11 cellular contexts compared by ENCODE assay signal in genomic region chr1:2553076-2553475, GRCh38. TPM values are rescaled to one million over a fixed set of nuclear protein-coding genes. Genes with fewer than 3 reads are reported as not detected.
"Had no signal": no experiment of that assay in that cellular context is flagged by ENCODE, and none has a peak within 500 bp of the region (broad histone marks: within the 10 kb centered on the region; RNA-seq: fewer than 3 reads in every experiment).

No MANE protein-coding gene starts in this region.

RNA-seq across cellular contexts. Expression of gene HES5, which starts 23.0 kb away (rescaled TPM):
- total RNA-seq: activated B cell treated with CpG ODN at 0.5 μM for 24 hours; activated CD4-positive, alpha-beta memory T cell treated with anti-CD3 and anti-CD28 coated beads, Interleukin-2, amount 10 ng/mL, durations not matched to agents 7 days and 5 days; activated CD4-positive, alpha-beta T cell treated with anti-CD3 and anti-CD28 coated beads, Interleukin-2, amount 10 ng/mL, durations not matched to agents 24 days and 14 days; activated CD4-positive, alpha-beta T cell treated with anti-CD3 and anti-CD28 coated beads, Interleukin-2, amount 10 ng/mL, durations not matched to agents 7 days and 5 days; activated CD8-positive, alpha-beta memory T cell treated with anti-CD3 and anti-CD28 coated beads, Interleukin-2, amount 10 ng/mL, durations not matched to agents 7 days and 5 days; activated CD8-positive, alpha-beta T cell treated with anti-CD3 and anti-CD28 coated beads for 36 hours; activated CD8-positive, alpha-beta T cell treated with anti-CD3 and anti-CD28 coated beads, Interleukin-2, amount 10 ng/mL, durations not matched to agents 7 days and 5 days; T-helper 1 cell treated with Interleukin-12 subunit alpha and Interleukin-12 subunit beta and Interleukin-4 antibody, amounts not matched to agents 30 ng/mL and 1 ng/mL, for 36 hours; T-helper 17 cell; T-helper 2 cell treated with Interferon-gamma antibody and Interleukin-4, amounts not matched to agents 100 ng/mL and 5 ng/mL, for 36 hours; WTC11 had no signal
